17 cellular contexts compared by ENCODE assay signal in genomic region chr7:21617513-21617912, GRCh38.
DNase-seq lines count a peak whose midpoint lies in the region; ATAC-seq and TF ChIP-seq lines count a peak whose summit lies in the region.
"Had no signal": no experiment of that assay in that cellular context is flagged by ENCODE, and none has a peak within 500 bp of the region (broad histone marks: within the 10 kb centered on the region; RNA-seq: fewer than 3 reads in every experiment).

No MANE protein-coding gene starts in this region.

- POLR2A ChIA-PET in PC-9 (lab: Charles Lee; ENCODE audit: unreplicated experiment), result interaction anchor here (0.5 to 0.7 kb wide), 2 partner anchors 194 to 250 kb away, joined by 3 to 4 read pairs; no protein-coding TSS in a partner anchor

- H3K79me2 ChIP-seq in PC-9 (ENCODE audit: low read depth), result no peaks in the 10 kb centered on the region
- peaks cover 9% of the 10 kb centered on the region for H3K79me2 ChIP-seq in parathyroid adenoma

- peak overlapping the region; percentile 95 for H3K27ac ChIP-seq in PC-9
- no peak overlapping the region for H3K27ac ChIP-seq in foreskin keratinocyte
- peak overlapping the region; percentile 100 for H3K27ac ChIP-seq in parathyroid adenoma
- H3K27ac ChIP-seq: KMS-11, spleen, WERI-Rb-1 had no signal

- TSS peak; percentile 94 for BruUV-seq in Calu3 (replicated peaks; lab: Mats Ljungman, UMichigan)
- BruUV-seq in PC-9 (replicated peaks; lab: Mats Ljungman, UMichigan), result no TSS peak

- peak; percentile 26 for ATAC-seq in foreskin keratinocyte

- H3K4me3 Mint-ChIP-seq in Calu3 (ENCODE audit: low read depth, unreplicated experiment), result peak overlapping the region; percentile 54
- H3K4me3 Mint-ChIP-seq: activated CD4-positive, alpha-beta memory T cell treated with anti-CD3 and anti-CD28 coated beads for 36 hours; endodermal cell; neural crest cell had no signal

- no peak for TF ChIP-seq CTCF in Calu3 (IDR thresholded peaks at IDR 0.05; ENCODE audit: unreplicated experiment)
- TF ChIP-seq CTCF in PC-9 (conservative IDR thresholded peaks at IDR 0.05), result no peak
- TF ChIP-seq CTCF in foreskin keratinocyte (conservative IDR thresholded peaks at IDR 0.05), result no peak
- no peak for TF ChIP-seq CTCF in parathyroid adenoma (IDR thresholded peaks at IDR 0.05)

- peaks cover 16% of the 10 kb centered on the region for H3K36me3 Mint-ChIP-seq in Calu3 (ENCODE audit: insufficient read depth, unreplicated experiment)
- H3K36me3 Mint-ChIP-seq: activated CD4-positive, alpha-beta memory T cell treated with anti-CD3 and anti-CD28 coated beads for 36 hours had no signal

- DNase-seq in Calu3, result peak; percentile 31
- DNase-seq in PC-9, result peak in 1 of 2 experiments; percentile 3
- no peak for DNase-seq in foreskin keratinocyte
- no peak for DNase-seq in COLO668 (lab: John Stamatoyannopoulos, UW; ENCODE audit: unreplicated experiment)
- no peak for DNase-seq in NK-92 (lab: John Stamatoyannopoulos, UW; ENCODE audit: unreplicated experiment)
- no peak for DNase-seq in activated effector memory CD4-positive, alpha-beta T cell treated with anti-CD3 and anti-CD28 coated beads, Interleukin-2, amount 50 U/mL, for 16 hours
- no peak for DNase-seq in T-helper 2 cell
- DNase-seq: activated CD4-positive, alpha-beta memory T cell treated with anti-CD3 and anti-CD28 coated beads for 36 hours; activated naive CD4-positive, alpha-beta T cell treated with Interleukin-2 at 50 U/mL for 16 hours; endodermal cell; NCI-H187 treated with DMSO at 0.1 percent for 48 hours; spleen; stimulated activated CD4-positive, alpha-beta T cell treated with anti-CD3 and anti-CD28 coated beads, Interleukin-4, amount 100 ng/mL, for 4 hours; WERI-Rb-1 had no signal

- CTCF ChIA-PET in Calu3 (lab: Charles Lee), result interaction anchor here (0.6 to 1.3 kb wide), 3 partner anchors 13 to 466 kb away, joined by 3 to 6 read pairs (median 3); no protein-coding TSS in a partner anchor
- CTCF ChIA-PET in PC-9 (lab: Charles Lee), result no interaction called here

- H3K27me3 ChIP-seq in PC-9 (ENCODE audit: insufficient read depth, low read depth), result no peaks in the 10 kb centered on the region
- H3K27me3 ChIP-seq in foreskin keratinocyte, result no peaks in the 10 kb centered on the region
- no peaks in the 10 kb centered on the region for H3K27me3 ChIP-seq in parathyroid adenoma (ENCODE audit: control insufficient read depth, insufficient read depth, low read length)
- H3K27me3 ChIP-seq: spleen had no signal

- H3K4me1 Mint-ChIP-seq in Calu3 (ENCODE audit: low read depth, unreplicated experiment), result peaks cover 35% of the 10 kb centered on the region
- H3K4me1 Mint-ChIP-seq: endodermal cell, neural crest cell had no signal

- H3F3A ChIP-seq in PC-9 (ENCODE audit: insufficient read depth, low read depth), result peaks cover 19% of the 10 kb centered on the region

- H4K20me1 ChIP-seq in PC-9 (ENCODE audit: insufficient read depth), result no peaks in the 10 kb centered on the region

- 0 out of 2 replicates have a peak, but pooled peaks cover 5% of the 10 kb centered on the region for H3K9me3 ChIP-seq in PC-9 (ENCODE audit: insufficient read depth, low read depth)
- no peaks in the 10 kb centered on the region for H3K9me3 ChIP-seq in parathyroid adenoma (ENCODE audit: control insufficient read depth, low read length)

- H3K4me3 ChIP-seq in PC-9 (peak overlapping the region; percentile 28; the same call in 1 of the 2 replicates), parathyroid adenoma (ENCODE audit: low read depth, low read length) (no peak overlapping the region)
- H3K4me3 ChIP-seq: spleen had no signal

- no peaks in the 10 kb centered on the region for H3K9me2 ChIP-seq in PC-9 (ENCODE audit: insufficient read depth)

- peak overlapping the region; percentile 72 for H3K4me2 ChIP-seq in PC-9
- peak overlapping the region; percentile 20 for H3K4me2 ChIP-seq in parathyroid adenoma (ENCODE audit: low read length)
- H3K4me2 ChIP-seq: KMS-11 had no signal

- H3K4me1 ChIP-seq in PC-9 (replicated peaks; ENCODE audit: insufficient read depth) (peaks cover 34% of the 10 kb centered on the region), foreskin keratinocyte (no peaks in the 10 kb centered on the region), parathyroid adenoma (peaks cover 59% of the 10 kb centered on the region)
- H3K4me1 ChIP-seq: spleen had no signal

- H3K36me3 ChIP-seq in PC-9 (ENCODE audit: low read depth) (no peaks in the 10 kb centered on the region), parathyroid adenoma (ENCODE audit: control insufficient read depth, insufficient read depth, low read length) (peaks cover 11% of the 10 kb centered on the region)
- H3K36me3 ChIP-seq: spleen, WERI-Rb-1 had no signal

- peak overlapping the region; percentile 54 for H3K9ac ChIP-seq in parathyroid adenoma
- H3K9ac ChIP-seq: KMS-11 had no signal

- intact Hi-C loops in Calu3 (cut with micrococcal nuclease; ENCODE audit: unreplicated experiment), result no loop called here
- intact Hi-C loops in PC-9 (cut with micrococcal nuclease; ENCODE audit: unreplicated experiment), result loop anchor here (2.0 kb wide), 1 partner anchor 191 kb away; no protein-coding TSS in a partner anchor

- peak overlapping the region; percentile 1; the same call in 1 of the 2 replicates for H2AFZ ChIP-seq in PC-9
- no peak overlapping the region for H2AFZ ChIP-seq in parathyroid adenoma

- peak overlapping the region; percentile 98 for H3K27ac Mint-ChIP-seq in Calu3 (ENCODE audit: unreplicated experiment)
- H3K27ac Mint-ChIP-seq: activated CD4-positive, alpha-beta memory T cell treated with anti-CD3 and anti-CD28 coated beads for 36 hours; endodermal cell had no signal

- no peaks in the 10 kb centered on the region for H3K9me3 Mint-ChIP-seq in Calu3 (ENCODE audit: low read depth, unreplicated experiment)
- H3K9me3 Mint-ChIP-seq: neural crest cell had no signal

- no peaks in the 10 kb centered on the region for H3K27me3 Mint-ChIP-seq in Calu3 (ENCODE audit: unreplicated experiment)
